17 cellular contexts compared by ENCODE assay signal in the genomic region with DNA sequence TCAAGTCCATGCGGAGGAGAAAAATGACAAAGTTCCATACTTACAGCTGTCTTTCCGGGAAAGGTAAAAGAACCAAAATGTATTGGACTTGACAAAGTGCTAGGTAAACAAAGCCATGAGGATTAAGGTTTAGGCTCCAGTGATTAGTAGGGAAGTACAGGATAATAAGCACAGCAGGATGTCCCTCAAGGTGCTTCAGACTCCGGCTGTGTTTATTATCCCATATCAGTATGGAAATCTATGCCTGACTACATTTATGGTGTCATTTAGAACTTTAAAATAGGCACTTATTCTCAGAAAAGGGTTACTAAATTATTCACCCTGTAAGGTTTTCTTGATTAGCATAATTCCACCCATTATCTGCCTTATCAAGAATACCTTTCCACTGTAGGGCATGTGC.
DNase-seq lines count a peak whose midpoint lies in the region; ATAC-seq and TF ChIP-seq lines count a peak whose summit lies in the region.
"Had no signal": no experiment of that assay in that cellular context is flagged by ENCODE, and none has a peak within 500 bp of the region (broad histone marks: within the 10 kb centered on the region; RNA-seq: fewer than 3 reads in every experiment).

No MANE protein-coding gene starts in this region.

- H3K9ac ChIP-seq in OCI-LY3 (ENCODE audit: low read length): peak overlapping the region; percentile 43; the same call in 1 of the 2 replicates
- H3K9ac ChIP-seq: BLaER1 treated with 17β-estradiol and CSF1 and Interleukin-3, amounts not matched to agents 10 nM and 100 nM; KMS-11 had no signal

- H3K27me3 Mint-ChIP-seq in activated naive CD8-positive, alpha-beta T cell treated with anti-CD3 and anti-CD28 coated beads, Interleukin-2, amount 50 U/mL, for 24 hours: no peaks in the 10 kb centered on the region

- ATAC-seq in HG02852 (IDR thresholded peaks at IDR 0.05; ENCODE audit: unreplicated experiment): no peak
- no peak for ATAC-seq in HG02642 (IDR thresholded peaks at IDR 0.05; ENCODE audit: poor library complexity, unreplicated experiment)
- no peak for ATAC-seq in activated naive CD8-positive, alpha-beta T cell treated with anti-CD3 and anti-CD28 coated beads, Interleukin-2, amount 50 U/mL, for 24 hours
- ATAC-seq: CD8-positive, alpha-beta T cell had no signal

- H3K27ac ChIP-seq in OCI-LY3 (ENCODE audit: low read length): 0 out of 2 replicates have a peak overlapping the region, but pooled peaks have one; percentile 9
- H3K27ac ChIP-seq: BLaER1 treated with 17β-estradiol and CSF1 and Interleukin-3, amounts not matched to agents 10 nM and 100 nM; HL-60; KMS-11; SJCRH30 had no signal

- H3K4me1 ChIP-seq in OCI-LY3 (ENCODE audit: low read length): peaks cover 62% of the 10 kb centered on the region
- H3K4me1 ChIP-seq: SJCRH30 had no signal

- H3K36me3 Mint-ChIP-seq in activated naive CD8-positive, alpha-beta T cell treated with anti-CD3 and anti-CD28 coated beads, Interleukin-2, amount 50 U/mL, for 24 hours (ENCODE audit: low read depth): no peaks in the 10 kb centered on the region
- H3K36me3 Mint-ChIP-seq: CD8-positive, alpha-beta T cell had no signal

- no peak overlapping the region for H2AFZ ChIP-seq in OCI-LY3 (ENCODE audit: low read depth, low read length)
- H2AFZ ChIP-seq: GM23338 had no signal

- H3K27ac Mint-ChIP-seq in activated naive CD8-positive, alpha-beta T cell treated with anti-CD3 and anti-CD28 coated beads, Interleukin-2, amount 50 U/mL, for 24 hours: no peak overlapping the region
- H3K27ac Mint-ChIP-seq: CD8-positive, alpha-beta T cell; GM23338 had no signal

- no peak for TF ChIP-seq CTCF in OCI-LY3 (IDR thresholded peaks at IDR 0.05; ENCODE audit: low read depth, low read length)

- no peaks in the 10 kb centered on the region for H4K20me1 ChIP-seq in OCI-LY3 (ENCODE audit: insufficient read depth, low read length)
- H4K20me1 ChIP-seq: BLaER1 treated with 17β-estradiol and CSF1 and Interleukin-3, amounts not matched to agents 10 nM and 100 nM had no signal

- peak; percentile 37 for DNase-seq in COR-L47 (lab: John Stamatoyannopoulos, UW)
- peak; percentile 34 for DNase-seq in LoVo (ENCODE audit: low spot score)
- peak; percentile 77 for DNase-seq in NCI-H510A treated with DMSO at 0.1 percent for 48 hours (lab: John Stamatoyannopoulos, UW)
- DNase-seq in activated naive CD8-positive, alpha-beta T cell treated with anti-CD3 and anti-CD28 coated beads, Interleukin-2, amount 50 U/mL, for 24 hours: no peak
- no peak for DNase-seq in posterior vena cava (ENCODE audit: low spot score)
- DNase-seq: CD8-positive, alpha-beta T cell; DMS79; NCI-H1436 treated with DMSO at 0.1 percent for 48 hours; T1000 had no signal

- no peaks in the 10 kb centered on the region for H3K9me3 Mint-ChIP-seq in activated naive CD8-positive, alpha-beta T cell treated with anti-CD3 and anti-CD28 coated beads, Interleukin-2, amount 50 U/mL, for 24 hours
- H3K9me3 Mint-ChIP-seq: CD8-positive, alpha-beta T cell; GM23338 had no signal

- no peaks in the 10 kb centered on the region for H3K79me2 ChIP-seq in OCI-LY3 (ENCODE audit: low read length)

- H3K9me3 ChIP-seq in OCI-LY3 (ENCODE audit: insufficient read depth, low read length): no peaks in the 10 kb centered on the region
- H3K9me3 ChIP-seq: BLaER1 treated with 17β-estradiol and CSF1 and Interleukin-3, amounts not matched to agents 10 nM and 100 nM; SJCRH30 had no signal

- H3K4me3 Mint-ChIP-seq in activated naive CD8-positive, alpha-beta T cell treated with anti-CD3 and anti-CD28 coated beads, Interleukin-2, amount 50 U/mL, for 24 hours: no peak overlapping the region
- H3K4me3 Mint-ChIP-seq: CD8-positive, alpha-beta T cell; GM23338 had no signal

- H3K27me3 ChIP-seq in OCI-LY3 (ENCODE audit: low read depth, low read length): no peaks in the 10 kb centered on the region
- H3K27me3 ChIP-seq: BLaER1 treated with 17β-estradiol and CSF1 and Interleukin-3, amounts not matched to agents 10 nM and 100 nM; SJCRH30 had no signal

- peaks cover under 1% of the 10 kb centered on the region for H3K36me3 ChIP-seq in OCI-LY3 (replicated peaks; ENCODE audit: low read depth, low read length)
- H3K36me3 ChIP-seq: BLaER1 treated with 17β-estradiol and CSF1 and Interleukin-3, amounts not matched to agents 10 nM and 100 nM; SJCRH30 had no signal

- no peak overlapping the region for H3K4me3 ChIP-seq in OCI-LY3 (ENCODE audit: low read length)
- H3K4me3 ChIP-seq: BLaER1 treated with 17β-estradiol and CSF1 and Interleukin-3, amounts not matched to agents 10 nM and 100 nM; GM23338; SJCRH30 had no signal

- no peaks in the 10 kb centered on the region for H3K4me1 Mint-ChIP-seq in activated naive CD8-positive, alpha-beta T cell treated with anti-CD3 and anti-CD28 coated beads, Interleukin-2, amount 50 U/mL, for 24 hours

- intact Hi-C loops in posterior vena cava (cut with DNase I): no loop called here

- H3K4me2 ChIP-seq in OCI-LY3 (ENCODE audit: low read length): peak overlapping the region; percentile 46
- H3K4me2 ChIP-seq: BLaER1 treated with 17β-estradiol and CSF1 and Interleukin-3, amounts not matched to agents 10 nM and 100 nM; GM23338; KMS-11 had no signal

Comparison
In these comparisons a context has a peak if more than half of its experiments do, and no peak if none do; other contexts are left out.
1. DNase-seq: peak in COR-L47 (single experiment), LoVo (single experiment) and NCI-H510A treated with DMSO at 0.1 percent for 48 hours (single experiment); none in activated naive CD8-positive, alpha-beta T cell treated with anti-CD3 and anti-CD28 coated beads, Interleukin-2, amount 50 U/mL, for 24 hours (single experiment) and posterior vena cava (single experiment).